1 cellular context compared by ENCODE assay signal in the genomic region with DNA sequence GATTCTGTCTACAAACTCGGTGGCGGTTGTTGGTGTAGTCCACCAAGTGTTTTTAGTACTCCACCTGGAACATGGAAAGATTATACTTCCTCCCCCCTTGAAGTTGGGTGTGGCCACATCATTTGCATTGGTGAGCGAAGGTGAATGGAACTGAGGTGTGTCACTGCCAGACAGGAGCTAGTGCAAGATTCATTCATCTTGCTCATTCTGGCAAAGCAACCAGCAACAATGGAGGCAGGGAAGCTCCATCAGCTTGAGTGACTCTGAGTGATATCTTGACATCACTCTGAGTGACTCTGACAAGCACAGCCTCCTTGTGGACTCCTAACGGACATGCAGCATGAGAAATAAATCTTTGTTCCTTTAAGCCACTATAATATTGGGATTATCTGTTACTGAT.
TF ChIP-seq lines count a peak whose summit lies in the region.

No MANE protein-coding gene starts in this region.

TF ChIP-seq in SK-N-SH, 30 proteins besides CTCF, POLR2A, EP300 and RAD21 (continued from another document):
- no peak for TF ChIP-seq EZH2phosphoT487 (IDR thresholded peaks at IDR 0.05; ENCODE audit: borderline replicate concordance, low read depth)
- TF ChIP-seq ELF1 (IDR thresholded peaks at IDR 0.05) = no peak
